In genomic region chr4:173274744-173275143, GRCh38 we compare ENCODE assay signal across 1 cellular context.
TF ChIP-seq lines count a peak whose summit lies in the region.

No MANE protein-coding gene starts in this region.

TF ChIP-seq in K562, 482 proteins besides CTCF, POLR2A, EP300 and RAD21 (continued from another document):
- no peak for TF ChIP-seq USF2 (CRISPR knock-in tag; IDR thresholded peaks at IDR 0.05)
- TF ChIP-seq ZZZ3 (IDR thresholded peaks at IDR 0.05): no peak
- no peak for TF ChIP-seq RAD51 (IDR thresholded peaks at IDR 0.05; ENCODE audit: borderline replicate concordance, low read depth)
- TF ChIP-seq EP400 (IDR thresholded peaks at IDR 0.05): no peak
